ENCODE assay signal across 12 cellular contexts in the genomic region with DNA sequence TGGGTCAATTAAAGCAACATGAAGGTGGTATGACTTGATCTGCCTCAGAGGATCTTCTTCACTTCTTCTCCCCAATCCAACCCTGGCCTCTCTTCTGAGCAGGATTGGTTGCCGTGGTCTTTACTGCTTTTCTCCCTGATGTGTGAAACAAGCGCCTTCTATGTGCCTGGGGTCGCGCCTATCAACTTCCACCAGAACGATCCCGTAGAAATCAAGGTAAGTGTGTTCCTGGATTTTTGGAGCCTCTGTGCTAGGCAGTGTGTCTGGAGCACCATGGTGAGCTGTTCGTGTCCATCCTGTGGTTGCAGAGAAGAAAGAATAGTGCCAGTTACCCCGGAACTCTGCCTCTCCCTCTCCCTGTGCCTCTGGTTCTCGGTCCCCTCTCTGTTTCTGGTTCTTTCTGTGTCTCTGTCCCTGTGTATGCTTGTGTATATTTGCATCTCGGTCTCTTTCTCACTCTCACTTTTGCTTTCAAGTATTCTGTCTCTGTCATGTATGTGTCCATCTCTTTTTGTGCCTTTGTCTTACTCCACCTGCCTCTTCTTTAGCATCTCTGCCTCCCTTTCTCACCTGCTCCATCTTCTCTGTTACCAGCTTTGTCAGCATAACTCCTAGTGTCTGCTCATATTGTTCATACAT. TPM values are rescaled to one million over a fixed set of nuclear protein-coding genes. Genes with fewer than 3 reads are reported as not detected.
DNase-seq lines count a peak whose midpoint lies in the region; ATAC-seq and TF ChIP-seq lines count a peak whose summit lies in the region.
"Had no signal": no experiment of that assay in that cellular context is flagged by ENCODE, and none has a peak within 500 bp of the region (broad histone marks: within the 10 kb centered on the region; RNA-seq: fewer than 3 reads in every experiment).

No MANE protein-coding gene starts in this region.

- ATAC-seq in HG02610 (IDR thresholded peaks at IDR 0.05; ENCODE audit: unreplicated experiment) (peak; percentile 77), HG03354 (IDR thresholded peaks at IDR 0.05; ENCODE audit: poor library complexity, severe bottlenecking, unreplicated experiment) (peak; percentile 79), GM21723 (IDR thresholded peaks at IDR 0.05; ENCODE audit: unreplicated experiment) (no peak)
- ATAC-seq in activated CD4-positive, CD25-positive, alpha-beta regulatory T cell treated with anti-CD3 and anti-CD28 coated beads, Interleukin-2, amount 50 U/mL, for 24 hours: no peak
- ATAC-seq: activated CD8-positive, alpha-beta T cell treated with anti-CD3 and anti-CD28 coated beads for 36 hours had no signal

- intact Hi-C loops in activated CD4-positive, alpha-beta memory T cell treated with anti-CD3 and anti-CD28 coated beads for 36 hours (cut with micrococcal nuclease): no loop called here

- H3K27ac Mint-ChIP-seq in activated CD4-positive, alpha-beta memory T cell treated with anti-CD3 and anti-CD28 coated beads for 36 hours: no peak overlapping the region
- H3K27ac Mint-ChIP-seq: activated CD8-positive, alpha-beta T cell treated with anti-CD3 and anti-CD28 coated beads for 36 hours; activated naive CD8-positive, alpha-beta T cell treated with anti-CD3 and anti-CD28 coated beads, Interleukin-2, amount 10 ng/mL, durations not matched to agents 7 days and 5 days had no signal

- no peak for TF ChIP-seq CTCF in GM10248 (IDR thresholded peaks at IDR 0.05; ENCODE audit: control extremely low read depth, extremely low read depth, low read depth, missing control alignments)

- POLR2A ChIA-PET in GM10248 (lab: Yijun Ruan, JAX): interaction anchor here (0.7 kb wide), 1 partner anchor 11 kb away, joined by 4 read pairs; no protein-coding TSS in a partner anchor
- POLR2A ChIA-PET in activated CD4-positive, alpha-beta memory T cell treated with anti-CD3 and anti-CD28 coated beads for 36 hours (lab: Charles Lee): no interaction called here

- no peaks in the 10 kb centered on the region for H3K27me3 Mint-ChIP-seq in activated CD4-positive, alpha-beta memory T cell treated with anti-CD3 and anti-CD28 coated beads for 36 hours
- H3K27me3 Mint-ChIP-seq: activated CD8-positive, alpha-beta T cell treated with anti-CD3 and anti-CD28 coated beads for 36 hours; activated naive CD8-positive, alpha-beta T cell treated with anti-CD3 and anti-CD28 coated beads, Interleukin-2, amount 10 ng/mL, durations not matched to agents 7 days and 5 days had no signal

- no peaks in the 10 kb centered on the region for H3K9me3 Mint-ChIP-seq in activated CD4-positive, alpha-beta memory T cell treated with anti-CD3 and anti-CD28 coated beads for 36 hours
- H3K9me3 Mint-ChIP-seq: activated CD8-positive, alpha-beta T cell treated with anti-CD3 and anti-CD28 coated beads for 36 hours; activated naive CD8-positive, alpha-beta T cell treated with anti-CD3 and anti-CD28 coated beads, Interleukin-2, amount 10 ng/mL, durations not matched to agents 7 days and 5 days had no signal

- no peak overlapping the region for H3K4me3 Mint-ChIP-seq in activated CD4-positive, alpha-beta memory T cell treated with anti-CD3 and anti-CD28 coated beads for 36 hours
- H3K4me3 Mint-ChIP-seq: activated CD8-positive, alpha-beta T cell treated with anti-CD3 and anti-CD28 coated beads for 36 hours; activated naive CD8-positive, alpha-beta T cell treated with anti-CD3 and anti-CD28 coated beads, Interleukin-2, amount 10 ng/mL, durations not matched to agents 7 days and 5 days had no signal

- CTCF ChIA-PET in GM10248 (lab: Yijun Ruan, JAX): interaction anchor here (0.8 to 2.2 kb wide), 3 partner anchors 22 to 209 kb away, joined by 3 to 6 read pairs (median 3); partner anchors contain the start of gene TM9SF4
- CTCF ChIA-PET in activated CD4-positive, alpha-beta memory T cell treated with anti-CD3 and anti-CD28 coated beads for 36 hours (lab: Charles Lee): no interaction called here

- DNase-seq in GM10248 (ENCODE audit: extremely low spot score): peak; percentile 64
- DNase-seq in GM19238 (ENCODE audit: insufficient read length, low spot score): peak; percentile 30
- no peak for DNase-seq in activated CD4-positive, alpha-beta memory T cell treated with anti-CD3 and anti-CD28 coated beads for 36 hours
- no peak for DNase-seq in NCI-H345 (lab: John Stamatoyannopoulos, UW)
- DNase-seq: activated CD8-positive, alpha-beta T cell treated with anti-CD3 and anti-CD28 coated beads for 36 hours; activated naive CD8-positive, alpha-beta T cell treated with anti-CD3 and anti-CD28 coated beads, Interleukin-2, amount 10 ng/mL, durations not matched to agents 7 days and 5 days; NCI-H1092 treated with DMSO at 0.1 percent for 48 hours; NCI-H526 treated with DMSO at 0.1 percent for 48 hours had no signal

- peaks cover 13% of the 10 kb centered on the region for H3K36me3 Mint-ChIP-seq in activated CD4-positive, alpha-beta memory T cell treated with anti-CD3 and anti-CD28 coated beads for 36 hours

- peaks cover 9% of the 10 kb centered on the region for H3K4me1 Mint-ChIP-seq in activated CD4-positive, alpha-beta memory T cell treated with anti-CD3 and anti-CD28 coated beads for 36 hours (ENCODE audit: low read depth)

RNA-seq across cellular contexts. Expression of gene TM9SF4, which starts 23.5 kb away (rescaled TPM):
- total RNA-seq in activated CD4-positive, alpha-beta memory T cell treated with anti-CD3 and anti-CD28 coated beads for 36 hours: 10 to 100 TPM; 35.8 to 37.3 TPM

Comparison
In these comparisons a context has a peak if more than half of its experiments do, and no peak if none do; other contexts are left out.
1. DNase-seq: peak in GM10248 (single experiment) and GM19238 (single experiment); none in activated CD4-positive, alpha-beta memory T cell treated with anti-CD3 and anti-CD28 coated beads for 36 hours (single experiment) and NCI-H345 (single experiment).
2. ATAC-seq: peak in HG02610 (single experiment) and HG03354 (single experiment); none in activated CD4-positive, CD25-positive, alpha-beta regulatory T cell treated with anti-CD3 and anti-CD28 coated beads, Interleukin-2, amount 50 U/mL, for 24 hours (0 of 2) and GM21723 (single experiment).